Comparison of ENCODE assay signal across 36 cellular contexts in the genomic region with DNA sequence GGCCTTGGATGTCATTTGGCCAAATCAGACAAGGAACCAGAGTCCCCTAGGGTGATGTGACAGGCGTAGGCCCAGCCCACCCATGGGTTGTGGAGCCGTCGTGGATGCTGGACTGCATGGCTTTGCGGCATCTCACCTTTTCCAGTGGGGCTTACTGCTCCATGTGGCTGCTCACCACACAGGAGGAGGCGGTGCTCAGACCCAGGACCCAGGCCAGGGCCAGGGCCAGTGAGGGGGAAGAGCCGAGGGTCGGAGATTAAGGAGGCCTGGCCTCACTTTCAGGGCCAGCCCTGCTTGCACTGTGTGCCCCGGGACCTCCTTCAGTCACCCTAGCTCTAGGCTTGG.
"Had no signal": no experiment of that assay in that cellular context is flagged by ENCODE, and none has a peak within 500 bp of the region (broad histone marks: within the 10 kb centered on the region; RNA-seq: fewer than 3 reads in every experiment).

No MANE protein-coding gene starts in this region.

- H3K4me1 ChIP-seq: ascending aorta, breast epithelium, colonic mucosa, foreskin keratinocyte, gastrocnemius medialis had no signal

- DNase-seq: activated CD4-positive, alpha-beta memory T cell treated with anti-CD3 and anti-CD28 coated beads for 36 hours; activated CD4-positive, alpha-beta T cell treated with anti-CD3 and anti-CD28 coated beads for 36 hours; activated CD4-positive, alpha-beta T cell treated with anti-CD3 and anti-CD28 coated beads, Interleukin-2, amount 10 ng/mL, durations not matched to agents 24 days and 14 days; activated CD4-positive, CD25-positive, alpha-beta regulatory T cell; activated CD4-positive, CD25-positive, alpha-beta regulatory T cell treated with anti-CD3 and anti-CD28 coated beads, Interleukin-2, amount 50 U/mL, for 72 hours; activated CD8-positive, alpha-beta memory T cell treated with anti-CD3 and anti-CD28 coated beads, Interleukin-2, amount 10 ng/mL, durations not matched to agents 7 days and 5 days; activated CD8-positive, alpha-beta memory T cell treated with anti-CD3 and anti-CD28 coated beads, Interleukin-2, amount 50 U/mL, for 4 hours; activated CD8-positive, alpha-beta T cell treated with anti-CD3 and anti-CD28 coated beads, Interleukin-2, amount 10 ng/mL, durations not matched to agents 7 days and 5 days; activated effector memory CD4-positive, alpha-beta T cell treated with anti-CD3 and anti-CD28 coated beads, Interleukin-2, amount 50 U/mL, for 16 hours; activated naive CD4-positive, alpha-beta T cell treated with anti-CD3 and anti-CD28 coated beads for 36 hours; activated naive CD8-positive, alpha-beta T cell treated with anti-CD3 and anti-CD28 coated beads for 36 hours; activated naive CD8-positive, alpha-beta T cell treated with anti-CD3 and anti-CD28 coated beads, Interleukin-2, amount 50 U/mL, for 24 hours; activated T-cell treated with anti-CD3 and anti-CD28 coated beads, Interleukin-2, amount 50 U/mL, for 1 hour; activated T-cell treated with anti-CD3 and anti-CD28 coated beads, Interleukin-2, amount 50 U/mL, for 48 hours; adrenal gland; amygdala; central memory CD4-positive, alpha-beta T cell; cerebellar nuclear complex; colonic mucosa; dorsolateral prefrontal cortex; effector memory CD4-positive, alpha-beta T cell; endodermal cell; erythroblast; foreskin keratinocyte; gastrocnemius medialis; glutamatergic neuron; T-helper 2 cell had no signal

- H3K4me3 Mint-ChIP-seq: activated CD4-positive, alpha-beta memory T cell treated with anti-CD3 and anti-CD28 coated beads for 36 hours; activated CD4-positive, alpha-beta T cell treated with anti-CD3 and anti-CD28 coated beads for 36 hours; activated CD4-positive, alpha-beta T cell treated with anti-CD3 and anti-CD28 coated beads, Interleukin-2, amount 10 ng/mL, durations not matched to agents 24 days and 14 days; activated CD8-positive, alpha-beta memory T cell treated with anti-CD3 and anti-CD28 coated beads, Interleukin-2, amount 10 ng/mL, durations not matched to agents 7 days and 5 days; activated CD8-positive, alpha-beta T cell treated with anti-CD3 and anti-CD28 coated beads, Interleukin-2, amount 10 ng/mL, durations not matched to agents 7 days and 5 days; activated naive CD4-positive, alpha-beta T cell treated with anti-CD3 and anti-CD28 coated beads for 36 hours; activated naive CD4-positive, alpha-beta T cell treated with anti-CD3 and anti-CD28 coated beads, Interleukin-2, amount 50 U/mL, for 24 hours; activated naive CD8-positive, alpha-beta T cell treated with anti-CD3 and anti-CD28 coated beads for 36 hours; activated naive CD8-positive, alpha-beta T cell treated with anti-CD3 and anti-CD28 coated beads, Interleukin-2, amount 50 U/mL, for 24 hours; activated T-helper 1 cell treated with anti-CD3 and anti-CD28 coated beads, Interleukin-12 subunit alpha, Interleukin-12 subunit beta, Interleukin-2, Interleukin-4 antibody, amounts not matched to agents 30 ng/mL and 10 ng/mL and 1 ng/mL, durations not matched to agents 14 hours and 24 hours and 36 hours; brain; endodermal cell had no signal

- H3K36me3 ChIP-seq: adrenal gland, ascending aorta, breast epithelium, cardiac muscle cell, colonic mucosa, esophagus muscularis mucosa, gastrocnemius medialis, heart left ventricle had no signal

- H3K27me3 ChIP-seq: adrenal gland, ascending aorta, breast epithelium, colonic mucosa, dorsolateral prefrontal cortex, gastrocnemius medialis had no signal

- H3K9me3 Mint-ChIP-seq: activated CD4-positive, alpha-beta memory T cell treated with anti-CD3 and anti-CD28 coated beads for 36 hours; activated CD4-positive, alpha-beta T cell treated with anti-CD3 and anti-CD28 coated beads, Interleukin-2, amount 10 ng/mL, durations not matched to agents 24 days and 14 days; activated naive CD4-positive, alpha-beta T cell treated with anti-CD3 and anti-CD28 coated beads for 36 hours; activated naive CD4-positive, alpha-beta T cell treated with anti-CD3 and anti-CD28 coated beads, Interleukin-2, amount 50 U/mL, for 24 hours; activated naive CD8-positive, alpha-beta T cell treated with anti-CD3 and anti-CD28 coated beads for 36 hours; activated naive CD8-positive, alpha-beta T cell treated with anti-CD3 and anti-CD28 coated beads, Interleukin-2, amount 50 U/mL, for 24 hours; endodermal cell had no signal

- ATAC-seq: activated CD4-positive, alpha-beta T cell treated with anti-CD3 and anti-CD28 coated beads for 36 hours; activated CD8-positive, alpha-beta memory T cell treated with anti-CD3 and anti-CD28 coated beads, Interleukin-2, amount 10 ng/mL, durations not matched to agents 7 days and 5 days; activated CD8-positive, alpha-beta T cell treated with anti-CD3 and anti-CD28 coated beads, Interleukin-2, amount 10 ng/mL, durations not matched to agents 7 days and 5 days; activated naive CD8-positive, alpha-beta T cell treated with anti-CD3 and anti-CD28 coated beads, Interleukin-2, amount 50 U/mL, for 24 hours; foreskin keratinocyte; gastrocnemius medialis had no signal

- H3K9me3 ChIP-seq: adrenal gland, ascending aorta, colonic mucosa, esophagus muscularis mucosa, gastrocnemius medialis, heart left ventricle had no signal

- H3K27me3 Mint-ChIP-seq: activated naive CD4-positive, alpha-beta T cell treated with anti-CD3 and anti-CD28 coated beads, Interleukin-2, amount 50 U/mL, for 24 hours; activated naive CD8-positive, alpha-beta T cell treated with anti-CD3 and anti-CD28 coated beads, Interleukin-2, amount 50 U/mL, for 24 hours had no signal

- H3K27ac ChIP-seq: adrenal gland, ascending aorta, breast epithelium, cardiac muscle cell, colonic mucosa, esophagus muscularis mucosa, foreskin keratinocyte, gastrocnemius medialis, heart left ventricle had no signal

- H3K4me3 ChIP-seq: adrenal gland, ascending aorta, breast epithelium, cardiac muscle cell, colonic mucosa, dorsolateral prefrontal cortex, esophagus muscularis mucosa, gastrocnemius medialis, heart left ventricle had no signal

- H3K27ac Mint-ChIP-seq: activated CD4-positive, alpha-beta memory T cell treated with anti-CD3 and anti-CD28 coated beads for 36 hours; activated CD4-positive, alpha-beta T cell treated with anti-CD3 and anti-CD28 coated beads for 36 hours; activated CD4-positive, alpha-beta T cell treated with anti-CD3 and anti-CD28 coated beads, Interleukin-2, amount 10 ng/mL, durations not matched to agents 24 days and 14 days; activated CD8-positive, alpha-beta memory T cell treated with anti-CD3 and anti-CD28 coated beads, Interleukin-2, amount 10 ng/mL, durations not matched to agents 7 days and 5 days; activated CD8-positive, alpha-beta T cell treated with anti-CD3 and anti-CD28 coated beads, Interleukin-2, amount 10 ng/mL, durations not matched to agents 7 days and 5 days; activated naive CD4-positive, alpha-beta T cell treated with anti-CD3 and anti-CD28 coated beads for 36 hours; activated naive CD4-positive, alpha-beta T cell treated with anti-CD3 and anti-CD28 coated beads, Interleukin-2, amount 50 U/mL, for 24 hours; activated naive CD8-positive, alpha-beta T cell treated with anti-CD3 and anti-CD28 coated beads for 36 hours; activated naive CD8-positive, alpha-beta T cell treated with anti-CD3 and anti-CD28 coated beads, Interleukin-2, amount 50 U/mL, for 24 hours; activated T-helper 1 cell treated with anti-CD3 and anti-CD28 coated beads, Interleukin-12 subunit alpha, Interleukin-12 subunit beta, Interleukin-2, Interleukin-4 antibody, amounts not matched to agents 30 ng/mL and 10 ng/mL and 1 ng/mL, durations not matched to agents 14 hours and 24 hours and 36 hours; activated T-helper 2 cell treated with anti-CD3 and anti-CD28 coated beads, Interferon-gamma antibody, Interleukin-2, Interleukin-4, amounts not matched to agents 10 μg/mL and 5 μg/mL and 100 μg/mL, durations not matched to agents 14 hours and 24 hours and 36 hours; endodermal cell had no signal

- H3K36me3 Mint-ChIP-seq: activated CD4-positive, alpha-beta memory T cell treated with anti-CD3 and anti-CD28 coated beads for 36 hours; activated CD8-positive, alpha-beta memory T cell treated with anti-CD3 and anti-CD28 coated beads, Interleukin-2, amount 10 ng/mL, durations not matched to agents 7 days and 5 days; activated naive CD8-positive, alpha-beta T cell treated with anti-CD3 and anti-CD28 coated beads for 36 hours had no signal
